In the genomic region with DNA sequence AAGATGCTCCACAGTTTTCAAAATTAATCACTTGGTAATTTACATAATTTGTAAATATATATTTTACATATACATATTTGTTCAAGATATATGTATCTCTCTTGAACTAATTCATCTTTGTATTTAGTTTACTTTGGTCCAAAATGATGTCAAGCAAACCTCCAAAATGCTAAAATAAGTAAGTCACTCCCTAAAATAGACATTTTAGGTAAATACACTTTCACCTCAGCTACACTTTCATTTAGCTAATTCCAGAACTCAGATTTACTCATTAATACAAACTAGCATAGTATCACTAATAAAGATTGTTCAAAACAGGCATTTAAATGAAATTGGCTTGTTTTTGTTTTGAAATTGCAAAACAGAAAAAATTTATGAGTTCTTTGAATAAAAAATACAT, we compare ENCODE assay signal across 9 cellular contexts.
"Had no signal": no experiment of that assay in that cellular context is flagged by ENCODE, and none has a peak within 500 bp of the region (broad histone marks: within the 10 kb centered on the region; RNA-seq: fewer than 3 reads in every experiment).

No MANE protein-coding gene starts in this region.

- FAIRE-seq: HepG2, HTR-8/SVneo, K562 had no signal

- DNase-seq: IMR-90, KBM-7, KG1 had no signal

- ATAC-seq: HepG2, K562 had no signal

- H3K27me3 Mint-ChIP-seq: IgD-negative memory B cell had no signal

- H3K9ac ChIP-seq: KMS-11 had no signal

- H3K27ac Mint-ChIP-seq: IgD-negative memory B cell had no signal

- H3K4me1 Mint-ChIP-seq: IgD-negative memory B cell had no signal

- H3K4me3 Mint-ChIP-seq: IgD-negative memory B cell had no signal

- H3K9me3 Mint-ChIP-seq: IgD-negative memory B cell had no signal

- H3K27ac ChIP-seq: HL-60, KMS-11 had no signal

- H3K4me3 ChIP-seq: K562 had no signal

- H3K4me2 ChIP-seq: KMS-11 had no signal
